ENCODE assay signal across 14 cellular contexts in the genomic region with DNA sequence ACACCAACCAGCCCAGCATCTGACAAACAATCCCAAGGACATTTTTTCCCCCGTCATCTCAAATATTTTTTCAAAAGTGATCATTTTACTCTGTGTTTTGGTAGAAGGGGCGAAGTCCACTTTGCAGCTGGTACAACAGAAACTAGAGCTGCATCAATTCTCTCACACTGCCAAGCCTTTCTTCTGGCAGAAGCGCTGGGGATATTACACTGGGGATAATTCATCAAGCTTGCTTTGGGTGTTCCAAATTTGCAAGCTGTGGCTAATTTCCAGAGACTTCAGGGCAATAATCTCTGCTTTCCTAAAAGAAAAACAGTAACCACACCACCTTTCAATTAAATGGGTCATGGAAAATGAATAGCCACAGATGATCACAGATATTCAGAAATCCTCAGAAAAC.
"Had no signal": no experiment of that assay in that cellular context is flagged by ENCODE, and none has a peak within 500 bp of the region (broad histone marks: within the 10 kb centered on the region; RNA-seq: fewer than 3 reads in every experiment).

No MANE protein-coding gene starts in this region.

- H3K36me3 ChIP-seq: adrenal gland, left lung had no signal

- H3K27me3 ChIP-seq: adrenal gland, dorsolateral prefrontal cortex, left lung had no signal

- DNase-seq: activated CD4-positive, alpha-beta T cell treated with anti-CD3 and anti-CD28 coated beads for 48 hours; activated CD8-positive, alpha-beta memory T cell treated with anti-CD3 and anti-CD28 coated beads, Interleukin-2, amount 50 U/mL, for 4 hours; activated CD8-positive, alpha-beta T cell treated with anti-CD3 and anti-CD28 coated beads for 36 hours; activated effector memory CD4-positive, alpha-beta T cell treated with anti-CD3 and anti-CD28 coated beads, Interleukin-2, amount 50 U/mL, for 16 hours; activated T-cell treated with anti-CD3 and anti-CD28 coated beads, Interleukin-2, amount 50 U/mL, for 48 hours; adrenal gland; dorsolateral prefrontal cortex; hypothalamus; kidney; left lung; occipital lobe; T-helper 17 cell had no signal

- H3K4me1 ChIP-seq: left lung had no signal

- ATAC-seq: activated CD8-positive, alpha-beta T cell treated with anti-CD3 and anti-CD28 coated beads for 36 hours; stimulated activated memory B cell treated with anti-CD40 and anti-IgM and Interleukin-4, amounts not matched to agents 10 μg/mL and 1 μg/mL and 100 μg/mL, for 72 hours; T-helper 17 cell had no signal

- FAIRE-seq: endometrium, kidney had no signal

- H3K9me3 ChIP-seq: adrenal gland, left lung had no signal

- H3K4me3 ChIP-seq: adrenal gland, dorsolateral prefrontal cortex, left lung had no signal

- H3K27ac ChIP-seq: adrenal gland, dorsolateral prefrontal cortex, left lung had no signal
